ENCODE assay signal across 23 cellular contexts in genomic region chr11:15346907-15347306, GRCh38.
"Had no signal": no experiment of that assay in that cellular context is flagged by ENCODE, and none has a peak within 500 bp of the region (broad histone marks: within the 10 kb centered on the region; RNA-seq: fewer than 3 reads in every experiment).

No MANE protein-coding gene starts in this region.

- ATAC-seq: gastrocnemius medialis; left cardiac atrium; left lung; naive thymus-derived CD4-positive, alpha-beta T cell; right cardiac atrium; stimulated activated effector memory CD8-positive, alpha-beta T cell treated with anti-CD3 and anti-CD28 coated beads, Interleukin-12 subunit alpha, Interleukin-12 subunit beta, amount 100 ng/mL, for 72 hours had no signal

- H3K36me3 ChIP-seq: esophagus muscularis mucosa, gastrocnemius medialis, left lung, neural progenitor cell, sigmoid colon, stomach, tibial artery had no signal

- H3K4me1 ChIP-seq: esophagus muscularis mucosa, gastrocnemius medialis, left lung, parathyroid adenoma, sigmoid colon, stomach, tibial artery had no signal

- H3K9me3 ChIP-seq: esophagus muscularis mucosa, gastrocnemius medialis, left lung, sigmoid colon, stomach, tibial artery had no signal

- H3K4me3 ChIP-seq: dorsolateral prefrontal cortex, esophagus muscularis mucosa, gastrocnemius medialis, left lung, neural progenitor cell, sigmoid colon, stomach, tibial artery had no signal

- DNase-seq: dorsolateral prefrontal cortex; effector CD4-positive, alpha-beta T cell; endodermal cell; foreskin fibroblast; gastrocnemius medialis; head of caudate nucleus; left cardiac atrium; left lung; mesendoderm; midbrain; naive thymus-derived CD4-positive, alpha-beta T cell; right cardiac atrium; sigmoid colon; stimulated activated CD4-positive, alpha-beta T cell treated with anti-CD3 and anti-CD28 coated beads, Interleukin-2, amount 100 ng/mL, for 24 hours; stimulated activated CD4-positive, alpha-beta T cell treated with anti-CD3 and anti-CD28 coated beads, Interleukin-4, amount 100 ng/mL, for 24 hours; stimulated activated naive CD4-positive, alpha-beta T cell treated with Interleukin-2 at 50 U/mL for 16 hours; stomach; tibial artery had no signal

- H3K27me3 ChIP-seq: esophagus muscularis mucosa, gastrocnemius medialis, left lung, neural progenitor cell, sigmoid colon, stomach, tibial artery had no signal

- H3K27ac ChIP-seq: dorsolateral prefrontal cortex, epithelial cell of prostate, esophagus muscularis mucosa, gastrocnemius medialis, left lung, neural progenitor cell, parathyroid adenoma, sigmoid colon, stomach, tibial artery had no signal
